8 cellular contexts compared by ENCODE assay signal in genomic region chr15:74302821-74303359, GRCh38.
DNase-seq lines count a peak whose midpoint lies in the region; ATAC-seq and TF ChIP-seq lines count a peak whose summit lies in the region.

No MANE protein-coding gene starts in this region.

- no peak overlapping the region for H3K9ac ChIP-seq in MM.1S (ENCODE audit: low read length)

- ATAC-seq in GM21825 (IDR thresholded peaks at IDR 0.05; ENCODE audit: unreplicated experiment) (no peak), GM19395 (IDR thresholded peaks at IDR 0.05; ENCODE audit: unreplicated experiment) (no peak), GM18517 (IDR thresholded peaks at IDR 0.05; ENCODE audit: unreplicated experiment) (no peak)

- TF ChIP-seq CTCF in GM10266 (IDR thresholded peaks at IDR 0.05; ENCODE audit: control insufficient read depth, insufficient read depth, low read depth, missing control alignments) (peak; percentile 67), MM.1S (IDR thresholded peaks at IDR 0.05; ENCODE audit: low read length) (peak; percentile 56), fibroblast of mammary gland (conservative IDR thresholded peaks at IDR 0.05; ENCODE audit: control insufficient read depth, insufficient read depth, low read depth, low read length) (peak; percentile 53), progenitor cell of endocrine pancreas (IDR thresholded peaks at IDR 0.05; ENCODE audit: unreplicated experiment) (peak; percentile 76)

- H3K79me2 ChIP-seq in MM.1S (ENCODE audit: low read length): no peaks in the 10 kb centered on the region

- peak; percentile 72 for DNase-seq in GM10266 (ENCODE audit: extremely low spot score)
- DNase-seq in MM.1S: no peak
- peak; percentile 57 for DNase-seq in activated CD4-positive, alpha-beta T cell treated with anti-CD3 and anti-CD28 coated beads, Interleukin-2, amount 10 ng/mL, durations not matched to agents 7 days and 5 days
- DNase-seq in fibroblast of mammary gland (ENCODE audit: low read depth): no peak
- DNase-seq in progenitor cell of endocrine pancreas (ENCODE audit: low spot score, unreplicated experiment): peak; percentile 53

- no peak overlapping the region for H3K4me3 ChIP-seq in MM.1S (ENCODE audit: low read length)
- H3K4me3 ChIP-seq in fibroblast of mammary gland (ENCODE audit: control insufficient read depth, low read depth, low read length): no peak overlapping the region

- H3K4me1 Mint-ChIP-seq in activated CD4-positive, alpha-beta T cell treated with anti-CD3 and anti-CD28 coated beads, Interleukin-2, amount 10 ng/mL, durations not matched to agents 7 days and 5 days: no peaks in the 10 kb centered on the region
- H3K4me1 Mint-ChIP-seq in progenitor cell of endocrine pancreas (ENCODE audit: low read depth): peaks cover 23% of the 10 kb centered on the region

- no peaks in the 10 kb centered on the region for H3K4me1 ChIP-seq in MM.1S (ENCODE audit: low read length)

- H3K36me3 Mint-ChIP-seq in activated CD4-positive, alpha-beta T cell treated with anti-CD3 and anti-CD28 coated beads, Interleukin-2, amount 10 ng/mL, durations not matched to agents 7 days and 5 days (ENCODE audit: low read depth): no peaks in the 10 kb centered on the region
- H3K36me3 Mint-ChIP-seq in progenitor cell of endocrine pancreas (ENCODE audit: insufficient read depth): no peaks in the 10 kb centered on the region

- peak overlapping the region; percentile 56 for H3K27ac Mint-ChIP-seq in activated CD4-positive, alpha-beta T cell treated with anti-CD3 and anti-CD28 coated beads, Interleukin-2, amount 10 ng/mL, durations not matched to agents 7 days and 5 days
- no peak overlapping the region for H3K27ac Mint-ChIP-seq in progenitor cell of endocrine pancreas

- peaks cover 5% of the 10 kb centered on the region for H3K27me3 Mint-ChIP-seq in activated CD4-positive, alpha-beta T cell treated with anti-CD3 and anti-CD28 coated beads, Interleukin-2, amount 10 ng/mL, durations not matched to agents 7 days and 5 days
- peaks cover 82% of the 10 kb centered on the region for H3K27me3 Mint-ChIP-seq in progenitor cell of endocrine pancreas

- H3K9me3 Mint-ChIP-seq in activated CD4-positive, alpha-beta T cell treated with anti-CD3 and anti-CD28 coated beads, Interleukin-2, amount 10 ng/mL, durations not matched to agents 7 days and 5 days: no peaks in the 10 kb centered on the region
- H3K9me3 Mint-ChIP-seq in progenitor cell of endocrine pancreas (ENCODE audit: low read depth): no peaks in the 10 kb centered on the region

- peaks cover 98% of the 10 kb centered on the region for H3K27me3 ChIP-seq in MM.1S (replicated peaks; ENCODE audit: insufficient read depth, low read length)

- H3K9me2 ChIP-seq in MM.1S (replicated peaks; ENCODE audit: insufficient read depth, low read length): no peaks in the 10 kb centered on the region

- CTCF ChIA-PET in activated CD4-positive, alpha-beta T cell treated with anti-CD3 and anti-CD28 coated beads, Interleukin-2, amount 10 ng/mL, durations not matched to agents 7 days and 5 days (lab: Charles Lee): interaction anchor here (1.3 kb wide), 1 partner anchor 19 kb away, joined by 5 read pairs; no protein-coding TSS in a partner anchor

- no peak overlapping the region for H3K4me3 Mint-ChIP-seq in activated CD4-positive, alpha-beta T cell treated with anti-CD3 and anti-CD28 coated beads, Interleukin-2, amount 10 ng/mL, durations not matched to agents 7 days and 5 days
- H3K4me3 Mint-ChIP-seq in progenitor cell of endocrine pancreas (ENCODE audit: low read depth): no peak overlapping the region

- no peaks in the 10 kb centered on the region for H3K9me3 ChIP-seq in MM.1S (replicated peaks; ENCODE audit: insufficient read depth, low read length)

- H3K36me3 ChIP-seq in MM.1S (replicated peaks; ENCODE audit: insufficient read depth, low read length): no peaks in the 10 kb centered on the region

- no peak overlapping the region for H2AFZ ChIP-seq in MM.1S (ENCODE audit: low read length)

- no peak overlapping the region for H3K4me2 ChIP-seq in MM.1S (ENCODE audit: low read depth, low read length)

- H3F3A ChIP-seq in MM.1S (ENCODE audit: insufficient read depth, low read length): no peaks in the 10 kb centered on the region

- H4K20me1 ChIP-seq in MM.1S (ENCODE audit: insufficient read depth, low read length): no peaks in the 10 kb centered on the region

- H3K27ac ChIP-seq in MM.1S (ENCODE audit: low read length): no peak overlapping the region

- POLR2A ChIA-PET in activated CD4-positive, alpha-beta T cell treated with anti-CD3 and anti-CD28 coated beads, Interleukin-2, amount 10 ng/mL, durations not matched to agents 7 days and 5 days (lab: Charles Lee): no interaction called here

Comparison
In these comparisons a context has a peak if more than half of its experiments do, and no peak if none do; other contexts are left out.
1. DNase-seq: peak in GM10266 (single experiment), activated CD4-positive, alpha-beta T cell treated with anti-CD3 and anti-CD28 coated beads, Interleukin-2, amount 10 ng/mL, durations not matched to agents 7 days and 5 days (single experiment) and progenitor cell of endocrine pancreas (single experiment); none in MM.1S (single experiment) and fibroblast of mammary gland (single experiment).
2. Peak in every context shown above with its lines, with median percentiles within 50 percentile points of each other: CTCF ChIP-seq.